10 cellular contexts compared by ENCODE assay signal in genomic region chr18:58230438-58231179, GRCh38.
DNase-seq lines count a peak whose midpoint lies in the region; ATAC-seq and TF ChIP-seq lines count a peak whose summit lies in the region.
"Had no signal": no experiment of that assay in that cellular context is flagged by ENCODE, and none has a peak within 500 bp of the region (broad histone marks: within the 10 kb centered on the region; RNA-seq: fewer than 3 reads in every experiment).

No MANE protein-coding gene starts in this region.

- H3K4me1 ChIP-seq in effector memory CD4-positive, alpha-beta T cell (ENCODE audit: control insufficient read depth, insufficient read depth, low read length, poor library complexity, severe bottlenecking), result no peaks in the 10 kb centered on the region
- H3K4me1 ChIP-seq in BE2C, result peaks cover 4% of the 10 kb centered on the region; the same call in 1 of the 2 replicates

- no peaks in the 10 kb centered on the region for H3K36me3 Mint-ChIP-seq in dendritic cell treated with granulocyte-macrophage colony-stimulating factor and Interleukin-4, amounts not matched to agents 40 ng/mL and 50 ng/mL, for 4 days (ENCODE audit: low read depth)

- H3K9me3 ChIP-seq in effector memory CD4-positive, alpha-beta T cell (ENCODE audit: control insufficient read depth, low read length), result no peaks in the 10 kb centered on the region
- H3K9me3 ChIP-seq in BE2C, result no peaks in the 10 kb centered on the region

- H3K4me3 ChIP-seq in effector memory CD4-positive, alpha-beta T cell (ENCODE audit: insufficient read depth, low read depth, low read length, poor library complexity, severe bottlenecking), result no peak overlapping the region
- H3K4me3 ChIP-seq in BE2C (ENCODE audit: low read depth, low read length), result no peak overlapping the region

- no peak for TF ChIP-seq CTCF in omental fat pad (IDR thresholded peaks at IDR 0.05)
- TF ChIP-seq CTCF in BE2C (IDR thresholded peaks at IDR 0.05; ENCODE audit: low read depth, low read length), result no peak

- H3K9me3 Mint-ChIP-seq in dendritic cell treated with granulocyte-macrophage colony-stimulating factor and Interleukin-4, amounts not matched to agents 40 ng/mL and 50 ng/mL, for 4 days, result no peaks in the 10 kb centered on the region

- no peak overlapping the region for H3K4me3 Mint-ChIP-seq in dendritic cell treated with granulocyte-macrophage colony-stimulating factor and Interleukin-4, amounts not matched to agents 40 ng/mL and 50 ng/mL, for 4 days

- intact Hi-C loops in dendritic cell treated with granulocyte-macrophage colony-stimulating factor and Interleukin-4, amounts not matched to agents 40 ng/mL and 50 ng/mL, for 4 days (cut with micrococcal nuclease), result loop anchor here (5.0 kb wide), 2 partner anchors 33 to 48 kb away; no protein-coding TSS in a partner anchor

- H3K27ac ChIP-seq in effector memory CD4-positive, alpha-beta T cell (ENCODE audit: insufficient read depth, low read length, poor library complexity, severe bottlenecking), result no peak overlapping the region

- H3K4me1 Mint-ChIP-seq in dendritic cell treated with granulocyte-macrophage colony-stimulating factor and Interleukin-4, amounts not matched to agents 40 ng/mL and 50 ng/mL, for 4 days (ENCODE audit: low read depth), result peaks cover 45% of the 10 kb centered on the region

- H3K27me3 ChIP-seq in effector memory CD4-positive, alpha-beta T cell (replicated peaks; ENCODE audit: control insufficient read depth, insufficient read depth, low read length, poor library complexity, severe bottlenecking), result no peaks in the 10 kb centered on the region
- H3K27me3 ChIP-seq in BE2C, result no peaks in the 10 kb centered on the region

- H3K27ac Mint-ChIP-seq in dendritic cell treated with granulocyte-macrophage colony-stimulating factor and Interleukin-4, amounts not matched to agents 40 ng/mL and 50 ng/mL, for 4 days, result peak overlapping the region; percentile 71

- peaks cover 13% of the 10 kb centered on the region for H3K27me3 Mint-ChIP-seq in dendritic cell treated with granulocyte-macrophage colony-stimulating factor and Interleukin-4, amounts not matched to agents 40 ng/mL and 50 ng/mL, for 4 days

- DNase-seq in EH (ENCODE audit: low read depth) (peak; percentile 44), omental fat pad (ENCODE audit: low spot score) (no peak), anterior cingulate cortex (lab: John Stamatoyannopoulos, UW) (no peak), 8988T (no peak), BE2C (no peak)
- no peak for DNase-seq in effector memory CD4-positive, alpha-beta T cell
- DNase-seq: activated CD8-positive, alpha-beta memory T cell treated with anti-CD3 and anti-CD28 coated beads, Interleukin-2, amount 50 U/mL, for 4 hours; head of caudate nucleus had no signal

- ATAC-seq in HG03442 (IDR thresholded peaks at IDR 0.05; ENCODE audit: unreplicated experiment) (peak; percentile 49), omental fat pad (ENCODE audit: low FRiP score) (peak; percentile 33)

- no peaks in the 10 kb centered on the region for H3K36me3 ChIP-seq in effector memory CD4-positive, alpha-beta T cell (ENCODE audit: control insufficient read depth, insufficient read depth, low read length)
- H3K36me3 ChIP-seq in BE2C, result no peaks in the 10 kb centered on the region
